In genomic region chr12:5748027-5748426, GRCh38 we compare ENCODE assay signal across 11 cellular contexts.
DNase-seq lines count a peak whose midpoint lies in the region; ATAC-seq and TF ChIP-seq lines count a peak whose summit lies in the region.
"Had no signal": no experiment of that assay in that cellular context is flagged by ENCODE, and none has a peak within 500 bp of the region (broad histone marks: within the 10 kb centered on the region; RNA-seq: fewer than 3 reads in every experiment).

No MANE protein-coding gene starts in this region.

- dilution Hi-C loops in IMR-90 (cut with HindIII; ENCODE audit: low sequenced_read_pairs, unreplicated experiment): no loop called here

- H3K18ac ChIP-seq in IMR-90 (ENCODE audit: low read depth, low read length): no peak overlapping the region

- no peak for TF ChIP-seq POLR2A in IMR-90 (IDR thresholded peaks at IDR 0.05; ENCODE audit: low read depth, low read length)

- no peaks in the 10 kb centered on the region for H3K36me3 ChIP-seq in IMR-90 (ENCODE audit: control insufficient read depth, insufficient read depth, low read length)

- H2BK15ac ChIP-seq in IMR-90 (ENCODE audit: low read depth, low read length): no peak overlapping the region

- no peak overlapping the region for H2BK20ac ChIP-seq in IMR-90 (ENCODE audit: low read depth, low read length)

- POLR2A ChIA-PET in IMR-90 (lab: Charles Lee; ENCODE audit: unreplicated experiment): no interaction called here

- H3K56ac ChIP-seq in IMR-90 (ENCODE audit: extremely low read depth, insufficient read depth, low read length): no peak overlapping the region

- H3K23ac ChIP-seq in IMR-90 (ENCODE audit: low read depth, low read length): no peak overlapping the region

- no peaks in the 10 kb centered on the region for H3K79me1 ChIP-seq in IMR-90 (ENCODE audit: low read depth in 1 of 2, low read length in 2 of 2)

- H2AK5ac ChIP-seq in IMR-90 (ENCODE audit: low read depth, low read length): no peak overlapping the region

- TF ChIP-seq RAD21 in IMR-90 (IDR thresholded peaks at IDR 0.05; ENCODE audit: low read length): no peak

- H4K8ac ChIP-seq in IMR-90 (ENCODE audit: low read depth in 2 of 2, low read length in 2 of 2): no peak overlapping the region

- in situ Hi-C loops in IMR-90 (cut with MboI; ENCODE audit: low sequenced_read_pairs) (no loop called here), ACHN (cut with HindIII; ENCODE audit: low pct_ligation_motif_present, low pct_unique_long_range_greater_than_20kb, low sequenced_read_pairs) (no loop called here), GM13976 (cut with MboI; ENCODE audit: low sequenced_read_pairs, unreplicated experiment) (no loop called here)

- H3K27me3 Mint-ChIP-seq in stimulated activated naive CD8-positive, alpha-beta T cell treated with anti-CD3 and anti-CD28 coated beads, Interleukin-15, amount 100 ng/mL, for 72 hours: no peaks in the 10 kb centered on the region

- H3K27me3 ChIP-seq in IMR-90 (ENCODE audit: control insufficient read depth, insufficient read depth, low read length): peaks cover 14% of the 10 kb centered on the region

- no peak overlapping the region for H4K91ac ChIP-seq in IMR-90 (ENCODE audit: insufficient read depth, low read depth, low read length)

- no peak overlapping the region for H3K4me3 ChIP-seq in IMR-90 (ENCODE audit: insufficient read depth, low read depth, low read length)
- H3K4me3 ChIP-seq: A549, GM23248 had no signal

- H3K9me3 ChIP-seq in IMR-90 (ENCODE audit: control insufficient read depth, insufficient read depth, low read length): no peaks in the 10 kb centered on the region
- H3K9me3 ChIP-seq: A549 had no signal

- no peak overlapping the region for H4K5ac ChIP-seq in IMR-90 (ENCODE audit: low read depth, low read length)

- H3K4me1 Mint-ChIP-seq in stimulated activated naive CD8-positive, alpha-beta T cell treated with anti-CD3 and anti-CD28 coated beads, Interleukin-15, amount 100 ng/mL, for 72 hours: peaks cover 36% of the 10 kb centered on the region
- H3K4me1 Mint-ChIP-seq: CD14-positive monocyte had no signal

- no peak overlapping the region for H3K27ac ChIP-seq in IMR-90 (ENCODE audit: insufficient read depth, low read length)
- H3K27ac ChIP-seq: A549, GM23248 had no signal

- H2BK5ac ChIP-seq in IMR-90 (ENCODE audit: low read depth, low read length, poor library complexity, severe bottlenecking): no peak overlapping the region

- no peaks in the 10 kb centered on the region for H3K9me1 ChIP-seq in IMR-90 (ENCODE audit: insufficient read depth, low read length)

- no peaks in the 10 kb centered on the region for H4K20me1 ChIP-seq in IMR-90 (ENCODE audit: insufficient read depth, low read length)

- peak overlapping the region; percentile 5 for H2AFZ ChIP-seq in IMR-90 (replicated peaks; ENCODE audit: low read length, poor library complexity)
- H2AFZ ChIP-seq: GM23248 had no signal

- BruUV-seq in IMR-90 (replicated peaks; lab: Mats Ljungman, UMichigan): no TSS peak

- peak; percentile 28 for ATAC-seq in stimulated activated naive CD8-positive, alpha-beta T cell treated with anti-CD3 and anti-CD28 coated beads, Interleukin-15, amount 100 ng/mL, for 72 hours
- no peak for ATAC-seq in stimulated activated naive CD8-positive, alpha-beta T cell treated with anti-CD3 and anti-CD28 coated beads, Interleukin-15, Interleukin-2, amounts not matched to agents 100 U/mL and 50 U/mL, for 24 hours
- no peak for ATAC-seq in IMR-90 (ENCODE audit: low read depth)
- no peak for ATAC-seq in HG02973 (IDR thresholded peaks at IDR 0.05; ENCODE audit: unreplicated experiment)
- ATAC-seq: A549 had no signal

- no peak overlapping the region for H2BK120ac ChIP-seq in IMR-90 (ENCODE audit: low read depth, low read length)

- H3K9me3 Mint-ChIP-seq in stimulated activated naive CD8-positive, alpha-beta T cell treated with anti-CD3 and anti-CD28 coated beads, Interleukin-15, amount 100 ng/mL, for 72 hours: no peaks in the 10 kb centered on the region

- no peak for TF ChIP-seq CTCF in IMR-90 (conservative IDR thresholded peaks at IDR 0.05; ENCODE audit: low read depth, low read length)
- no peak for TF ChIP-seq CTCF in GM13976 (IDR thresholded peaks at IDR 0.05; ENCODE audit: borderline replicate concordance, control extremely low read depth, extremely low read depth, insufficient read depth, missing control alignments)

- H3K4ac ChIP-seq in IMR-90 (ENCODE audit: low read depth, low read length): no peak overlapping the region

- CTCF ChIA-PET in IMR-90 (lab: Yijun Ruan, JAX): no interaction called here

- no peak overlapping the region for H3K4me3 Mint-ChIP-seq in stimulated activated naive CD8-positive, alpha-beta T cell treated with anti-CD3 and anti-CD28 coated beads, Interleukin-15, amount 100 ng/mL, for 72 hours
- H3K4me3 Mint-ChIP-seq: CD14-positive monocyte had no signal

- peak in 1 of 2 donors; percentile 13 for DNase-seq in stimulated activated naive CD8-positive, alpha-beta T cell treated with anti-CD3 and anti-CD28 coated beads, Interleukin-15, amount 100 ng/mL, for 72 hours
- no peak for DNase-seq in stimulated activated naive CD8-positive, alpha-beta T cell treated with anti-CD3 and anti-CD28 coated beads, Interleukin-15, Interleukin-2, amounts not matched to agents 100 U/mL and 50 U/mL, for 24 hours
- no peak for DNase-seq in IMR-90
- DNase-seq in glomerular visceral epithelial cell (ENCODE audit: extremely low spot score): peak; percentile 5
- no peak for DNase-seq in ACHN
- DNase-seq in GM13976 (ENCODE audit: low spot score): no peak
- DNase-seq: DMS 273 treated with DMSO at 0.1 percent for 48 hours, GM23248 had no signal

- H3K4me1 ChIP-seq in IMR-90 (ENCODE audit: control insufficient read depth, insufficient read depth, low read length): no peaks in the 10 kb centered on the region
- H3K4me1 ChIP-seq: A549 had no signal

- H3K27ac Mint-ChIP-seq in stimulated activated naive CD8-positive, alpha-beta T cell treated with anti-CD3 and anti-CD28 coated beads, Interleukin-15, amount 100 ng/mL, for 72 hours: peak overlapping the region in 1 of 2 donors; percentile 13
- H3K27ac Mint-ChIP-seq: CD14-positive monocyte had no signal

- H3K9ac ChIP-seq in IMR-90 (ENCODE audit: low read depth, low read length): no peak overlapping the region
- H3K9ac ChIP-seq: GM23248 had no signal

- WGBS in IMR-90 (ENCODE audit: extremely low coverage in 2 of 2, insufficient read length in 1 of 2), 2 experiments: 68% methylated on average over 7 of the region's 12 CpGs; no CpG with 5 or more reads in 1 of the 2 experiments

- intact Hi-C loops in IMR-90 (cut with micrococcal nuclease): no loop called here

- no peak overlapping the region for H3K4me2 ChIP-seq in IMR-90 (ENCODE audit: low read depth, low read length)
- H3K4me2 ChIP-seq: A549 had no signal

- no peak overlapping the region for H3K14ac ChIP-seq in IMR-90 (replicated peaks; ENCODE audit: low read depth, low read length)

- no peak overlapping the region for H2AK9ac ChIP-seq in IMR-90 (replicated peaks; ENCODE audit: low read depth, low read length, poor library complexity)

TF ChIP-seq in IMR-90, 13 proteins besides CTCF, POLR2A, EP300 and RAD21:
- no peak for TF ChIP-seq SMC3 (IDR thresholded peaks at IDR 0.05; ENCODE audit: low read depth, low read length)
- no peak for TF ChIP-seq RCOR1 (IDR thresholded peaks at IDR 0.05; ENCODE audit: insufficient replicate concordance, low read length)
- no peak for TF ChIP-seq USF2 (IDR thresholded peaks at IDR 0.05; ENCODE audit: low read depth, low read length)
- TF ChIP-seq RFX5 (IDR thresholded peaks at IDR 0.05; ENCODE audit: low read depth, low read length): no peak
- no peak for TF ChIP-seq NFE2L2 (IDR thresholded peaks at IDR 0.05; ENCODE audit: low read depth, low read length)
- no peak for TF ChIP-seq CHD1 (IDR thresholded peaks at IDR 0.05; ENCODE audit: low read depth, low read length)
- TF ChIP-seq CEBPB (IDR thresholded peaks at IDR 0.05; ENCODE audit: low read depth, low read length): no peak
- no peak for TF ChIP-seq MAZ (IDR thresholded peaks at IDR 0.05; ENCODE audit: borderline replicate concordance, low read depth, low read length)
- no peak for TF ChIP-seq BHLHE40 (IDR thresholded peaks at IDR 0.05; ENCODE audit: low read depth, low read length)
- no peak for TF ChIP-seq MAFK (IDR thresholded peaks at IDR 0.05; ENCODE audit: low read depth, low read length)
- TF ChIP-seq ELK1 (IDR thresholded peaks at IDR 0.05; ENCODE audit: borderline replicate concordance, low read depth, low read length): no peak
